ENCODE assay signal across 21 cellular contexts in genomic region chr4:41158274-41158673, GRCh38. TPM values are rescaled to one million over a fixed set of nuclear protein-coding genes. Genes with fewer than 3 reads are reported as not detected.
DNase-seq lines count a peak whose midpoint lies in the region; ATAC-seq and TF ChIP-seq lines count a peak whose summit lies in the region.
"Had no signal": no experiment of that assay in that cellular context is flagged by ENCODE, and none has a peak within 500 bp of the region (broad histone marks: within the 10 kb centered on the region; RNA-seq: fewer than 3 reads in every experiment).

No MANE protein-coding gene starts in this region.

- WGBS in esophagus muscularis mucosa = 64% methylated on average over 1 of the region's 1 CpG
- no CpG with 5 or more reads among the region's 1 CpG for WGBS in trophoblast cell (ENCODE audit: extremely low coverage, insufficient coverage, insufficient read length)

- no peak overlapping the region for H4K91ac ChIP-seq in trophoblast cell (ENCODE audit: low read depth, low read length)

- H3K27ac ChIP-seq in HCT116 (ENCODE audit: low read depth, low read length) (peak overlapping the region; percentile 88; the same call in 1 of the 2 replicates), RWPE2 (ENCODE audit: poor library complexity, severe bottlenecking) (peak overlapping the region; percentile 99), esophagus muscularis mucosa (replicated peaks in 1 of 4) (no peak overlapping the region), trophoblast cell (ENCODE audit: low read depth, low read length) (peak overlapping the region; percentile 55), lower lobe of right lung (no peak overlapping the region)

- no peak for TF ChIP-seq CTCF in HCT116 (IDR thresholded peaks at IDR 0.05 in 2 of 3, conservative IDR thresholded peaks at IDR 0.05 in 1 of 3; ENCODE audit: borderline replicate concordance in 1 of 3, insufficient read depth in 1 of 3, low read depth in 2 of 3, low read length in 2 of 3)
- no peak for TF ChIP-seq CTCF in RWPE2 (IDR thresholded peaks at IDR 0.05; ENCODE audit: poor library complexity, severe bottlenecking)
- no peak for TF ChIP-seq CTCF in esophagus muscularis mucosa (IDR thresholded peaks at IDR 0.05)
- TF ChIP-seq CTCF in lower lobe of right lung (IDR thresholded peaks at IDR 0.05) = no peak

- H3K9me3 ChIP-seq in HCT116 (ENCODE audit: control insufficient read depth in 1 of 2, insufficient read depth in 1 of 2, low read depth in 1 of 2, low read length in 2 of 2) = no peaks in the 10 kb centered on the region
- no peaks in the 10 kb centered on the region for H3K9me3 ChIP-seq in RWPE2 (ENCODE audit: severe bottlenecking)
- H3K9me3 ChIP-seq in esophagus muscularis mucosa = no peaks in the 10 kb centered on the region
- H3K9me3 ChIP-seq in trophoblast cell (ENCODE audit: insufficient read depth, low read depth, low read length) = no peaks in the 10 kb centered on the region
- no peaks in the 10 kb centered on the region for H3K9me3 ChIP-seq in lower lobe of right lung
- H3K9me3 ChIP-seq: HAP-1, MG63 had no signal

- TF ChIP-seq EP300 in esophagus muscularis mucosa (IDR thresholded peaks at IDR 0.05) = no peak

- peaks cover 85% of the 10 kb centered on the region for H3K79me2 ChIP-seq in HCT116 (ENCODE audit: insufficient read depth, low read length)
- H3K79me2 ChIP-seq in trophoblast cell (ENCODE audit: control insufficient read depth, insufficient read depth, low read length, poor library complexity) = peaks cover 8% of the 10 kb centered on the region

- H3K9me2 ChIP-seq in HCT116 (ENCODE audit: insufficient read depth) = no peaks in the 10 kb centered on the region

- H3K4me1 Mint-ChIP-seq in activated CD4-positive, alpha-beta memory T cell treated with anti-CD3 and anti-CD28 coated beads for 36 hours (ENCODE audit: low read depth) = no peaks in the 10 kb centered on the region

- ATAC-seq in HCT116 (no peak), RWPE2 (ENCODE audit: low read depth) (no peak), lower lobe of right lung (no peak), HG02970 (IDR thresholded peaks at IDR 0.05; ENCODE audit: low FRiP score, unreplicated experiment) (no peak)
- ATAC-seq: CD8-positive, alpha-beta T cell; GM23338 had no signal

- H3K4ac ChIP-seq in trophoblast cell (ENCODE audit: low read depth, low read length) = peak overlapping the region; percentile 10

- no peak overlapping the region for H4K8ac ChIP-seq in trophoblast cell (ENCODE audit: low read depth, low read length)

- H3K79me1 ChIP-seq in trophoblast cell (ENCODE audit: low read length) = peaks cover 34% of the 10 kb centered on the region

- no peak overlapping the region for H4K12ac ChIP-seq in trophoblast cell (ENCODE audit: low read depth, low read length)

- CTCF ChIA-PET in HCT116 (lab: Charles Lee) = no interaction called here
- CTCF ChIA-PET in activated CD4-positive, alpha-beta memory T cell treated with anti-CD3 and anti-CD28 coated beads for 36 hours (lab: Charles Lee) = no interaction called here

- intact Hi-C loops in HCT116 (cut with micrococcal nuclease) = no loop called here
- intact Hi-C loops in esophagus muscularis mucosa (cut with DNase I) = no loop called here
- intact Hi-C loops in lower lobe of right lung (cut with DNase I) = no loop called here
- intact Hi-C loops in activated CD4-positive, alpha-beta memory T cell treated with anti-CD3 and anti-CD28 coated beads for 36 hours (cut with micrococcal nuclease) = no loop called here

- H2BK5ac ChIP-seq in trophoblast cell (ENCODE audit: low read depth, low read length, poor library complexity) = peak overlapping the region; percentile 67

- RAD21 ChIA-PET in HCT116 (lab: Charles Lee; ENCODE audit: low non-redundant PET in 1 of 2, low total read pairs in 2 of 2, uncharacterized antibody in 2 of 2, unreplicated experiment in 2 of 2) = no interaction called here

- H2BK120ac ChIP-seq in trophoblast cell (ENCODE audit: insufficient read depth, low read length, poor library complexity) = peak overlapping the region; percentile 15

- no peak overlapping the region for H3K23ac ChIP-seq in trophoblast cell (ENCODE audit: low read length)

- H3K4me3 Mint-ChIP-seq in activated CD4-positive, alpha-beta memory T cell treated with anti-CD3 and anti-CD28 coated beads for 36 hours = no peak overlapping the region
- H3K4me3 Mint-ChIP-seq: CD8-positive, alpha-beta T cell; GM23338 had no signal

- peak overlapping the region; percentile 69 for H3K4me2 ChIP-seq in HCT116 (ENCODE audit: low read length)
- no peak overlapping the region for H3K4me2 ChIP-seq in trophoblast cell (ENCODE audit: low read length)
- H3K4me2 ChIP-seq: GM23338 had no signal

- TF ChIP-seq RAD21 in HCT116 (IDR thresholded peaks at IDR 0.05; ENCODE audit: low read depth) = no peak

- H2AFZ ChIP-seq in HCT116 (ENCODE audit: low read depth, low read length, poor library complexity, severe bottlenecking) (no peak overlapping the region), trophoblast cell (ENCODE audit: insufficient read depth, low read length, poor library complexity) (no peak overlapping the region)
- H2AFZ ChIP-seq: GM23338 had no signal

- peaks cover 92 to 100% of the 10 kb centered on the region in 2 experiments for H3K4me1 ChIP-seq in HCT116 (ENCODE audit: control insufficient read depth in 1 of 2, insufficient read depth in 2 of 2, low read length in 2 of 2)
- H3K4me1 ChIP-seq in RWPE2 (ENCODE audit: insufficient read depth, poor library complexity, severe bottlenecking) = peaks cover 88% of the 10 kb centered on the region
- H3K4me1 ChIP-seq in esophagus muscularis mucosa = peaks cover 9 to 40% (median 28%) of the 10 kb centered on the region in 4 donors
- peaks cover 8 to 22% of the 10 kb centered on the region in 2 experiments for H3K4me1 ChIP-seq in trophoblast cell (ENCODE audit: control insufficient read depth in 1 of 2, insufficient read depth in 2 of 2, low read length in 2 of 2)
- peaks cover 29% of the 10 kb centered on the region for H3K4me1 ChIP-seq in lower lobe of right lung

- BruUV-seq in HCT116 (replicated peaks; lab: Mats Ljungman, UMichigan) = no TSS peak

- H3K18ac ChIP-seq in trophoblast cell (ENCODE audit: low read length) = no peak overlapping the region

- no peaks in the 10 kb centered on the region for H3K9me3 Mint-ChIP-seq in activated CD4-positive, alpha-beta memory T cell treated with anti-CD3 and anti-CD28 coated beads for 36 hours
- H3K9me3 Mint-ChIP-seq: CD8-positive, alpha-beta T cell; GM23338 had no signal

- H2BK12ac ChIP-seq in trophoblast cell (ENCODE audit: low read length) = peak overlapping the region; percentile 42

- H2AK5ac ChIP-seq in trophoblast cell (ENCODE audit: low read length) = no peak overlapping the region

- TF ChIP-seq POLR2A in HCT116 (IDR thresholded peaks at IDR 0.05; ENCODE audit: borderline replicate concordance, extremely low read depth, insufficient read depth, insufficient read length) (no peak), esophagus muscularis mucosa (IDR thresholded peaks at IDR 0.05; ENCODE audit: low read depth) (no peak)

- H3K27ac Mint-ChIP-seq in activated CD4-positive, alpha-beta memory T cell treated with anti-CD3 and anti-CD28 coated beads for 36 hours = no peak overlapping the region
- H3K27ac Mint-ChIP-seq: CD8-positive, alpha-beta T cell; GM23338 had no signal

- DNase-seq in HCT116 (ENCODE audit: low read depth, low spot score) (no peak), RWPE2 (ENCODE audit: low spot score) (no peak), esophagus muscularis mucosa (ENCODE audit: extremely low spot score) (peak; percentile 31), trophoblast cell (no peak), lower lobe of right lung (no peak)
- DNase-seq in activated CD4-positive, alpha-beta memory T cell treated with anti-CD3 and anti-CD28 coated beads for 36 hours = no peak
- DNase-seq: C1 segment of cervical spinal cord; Calu3; CD8-positive, alpha-beta T cell; DMS153; Karpas-422; MG63; NCI-H1048; NCI-H1417 treated with DMSO at 0.1 percent for 48 hours; NCI-H187; NCI-H446; NCI-H526 treated with DMSO at 0.1 percent for 48 hours; SHP77 treated with DMSO at 0.1 percent for 48 hours had no signal

- POLR2A ChIA-PET in HCT116 (lab: Charles Lee) = no interaction called here
- POLR2A ChIA-PET in activated CD4-positive, alpha-beta memory T cell treated with anti-CD3 and anti-CD28 coated beads for 36 hours (lab: Charles Lee) = no interaction called here

- H3K27me3 Mint-ChIP-seq in activated CD4-positive, alpha-beta memory T cell treated with anti-CD3 and anti-CD28 coated beads for 36 hours = no peaks in the 10 kb centered on the region

- no peaks in the 10 kb centered on the region for H3K36me3 ChIP-seq in HCT116 (ENCODE audit: control insufficient read depth in 1 of 2, insufficient read depth in 2 of 2, low read length in 2 of 2)
- no peaks in the 10 kb centered on the region for H3K36me3 ChIP-seq in RWPE2 (ENCODE audit: low read depth)
- no peaks in the 10 kb centered on the region for H3K36me3 ChIP-seq in esophagus muscularis mucosa
- peaks cover 0 to 3% of the 10 kb centered on the region in 2 experiments for H3K36me3 ChIP-seq in trophoblast cell (ENCODE audit: control insufficient read depth in 1 of 2, insufficient read depth in 2 of 2, low read length in 2 of 2)
- no peaks in the 10 kb centered on the region for H3K36me3 ChIP-seq in lower lobe of right lung
- H3K36me3 ChIP-seq: HAP-1, MG63 had no signal

- no peaks in the 10 kb centered on the region for H3K36me3 Mint-ChIP-seq in activated CD4-positive, alpha-beta memory T cell treated with anti-CD3 and anti-CD28 coated beads for 36 hours
- H3K36me3 Mint-ChIP-seq: CD8-positive, alpha-beta T cell had no signal

- no peaks in the 10 kb centered on the region for H3K27me3 ChIP-seq in HCT116 (ENCODE audit: insufficient read depth, low read length)
- no peaks in the 10 kb centered on the region for H3K27me3 ChIP-seq in RWPE2 (ENCODE audit: insufficient read depth, poor library complexity, severe bottlenecking)
- H3K27me3 ChIP-seq in esophagus muscularis mucosa = no peaks in the 10 kb centered on the region
- H3K27me3 ChIP-seq in trophoblast cell (ENCODE audit: insufficient read depth, low read length) = no peaks in the 10 kb centered on the region
- H3K27me3 ChIP-seq in lower lobe of right lung (ENCODE audit: low read depth) = no peaks in the 10 kb centered on the region
- H3K27me3 ChIP-seq: MG63 had no signal

- no peak overlapping the region for H3K14ac ChIP-seq in trophoblast cell (ENCODE audit: low read length)

- H3K4me3 ChIP-seq in HCT116 (replicated peaks in 1 of 2; ENCODE audit: low read depth in 1 of 2, low read length in 2 of 2) (no peak overlapping the region; a peak in 1 of 4 replicates), RWPE2 (ENCODE audit: severe bottlenecking) (no peak overlapping the region), esophagus muscularis mucosa (no peak overlapping the region), trophoblast cell (ENCODE audit: low read depth, low read length) (no peak overlapping the region), lower lobe of right lung (no peak overlapping the region)
- H3K4me3 ChIP-seq: GM23338, HAP-1, MG63 had no signal

- no peaks in the 10 kb centered on the region for H4K20me1 ChIP-seq in HCT116 (ENCODE audit: insufficient read depth)

- H3K9ac ChIP-seq in HCT116 (ENCODE audit: low read length) = peak overlapping the region; percentile 55
- no peak overlapping the region for H3K9ac ChIP-seq in trophoblast cell (ENCODE audit: low read length)

RNA-seq across cellular contexts. Expression of gene APBB2, which starts 56.1 kb away (rescaled TPM):
- total RNA-seq in HCT116 (2021; ENCODE audit: unreplicated experiment) (72.5 TPM), esophagus muscularis mucosa (10 to 100 TPM; 51.7 to 75.9 (median 71.1) TPM), lower lobe of right lung (59.3 TPM)
- 33.6 and 40.7 TPM in 2 replicates for polyA plus RNA-seq in HCT116 (2012)
- 41.4 and 45.0 TPM in 2 replicates for polyA plus RNA-seq in trophoblast cell (2013)
- total RNA-seq in activated CD4-positive, alpha-beta memory T cell treated with anti-CD3 and anti-CD28 coated beads for 36 hours = 1 to 10 TPM; 1.5 to 1.7 TPM

Comparison
In these comparisons a context has a peak if more than half of its experiments do, and no peak if none do; other contexts are left out.
1. H3K27ac ChIP-seq: peak in HCT116 (single experiment), RWPE2 (single experiment) and trophoblast cell (single experiment); none in esophagus muscularis mucosa (0 of 4) and lower lobe of right lung (single experiment).
2. RNA of gene APBB2, which starts 56.1 kb away (total RNA-seq): 51.7 to 75.9 TPM in esophagus muscularis mucosa, 72.5 TPM in HCT116 (single experiment) and 59.3 TPM in lower lobe of right lung (single experiment); 1.5 to 1.7 TPM in activated CD4-positive, alpha-beta memory T cell treated with anti-CD3 and anti-CD28 coated beads for 36 hours; every median in the first group is over 10 times any median in the second.